ENCODE assay signal across 7 cellular contexts in genomic region chr1:154186177-154186576, GRCh38. TPM values are rescaled to one million over a fixed set of nuclear protein-coding genes. Genes with fewer than 3 reads are reported as not detected.
DNase-seq lines count a peak whose midpoint lies in the region; ATAC-seq and TF ChIP-seq lines count a peak whose summit lies in the region.

No MANE protein-coding gene starts in this region.

- H3K9me3 ChIP-seq in breast epithelium: no peaks in the 10 kb centered on the region

- H3K27me3 ChIP-seq in breast epithelium: no peaks in the 10 kb centered on the region

- H3K36me3 ChIP-seq in breast epithelium: no peaks in the 10 kb centered on the region

- H3K4me3 ChIP-seq in breast epithelium: no peak overlapping the region

- ATAC-seq in HG02938 (IDR thresholded peaks at IDR 0.05; ENCODE audit: unreplicated experiment): no peak

- no peak overlapping the region for H3K27ac ChIP-seq in breast epithelium

- no peak for TF ChIP-seq POLR2A in breast epithelium (IDR thresholded peaks at IDR 0.05)

- peaks cover 0 to 6% of the 10 kb centered on the region in 2 donors for H3K4me1 ChIP-seq in breast epithelium

- peak; percentile 68 for TF ChIP-seq CTCF in GM12874 (IDR thresholded peaks at IDR 0.05; ENCODE audit: insufficient read depth, low read depth, low read length)
- TF ChIP-seq CTCF in breast epithelium (IDR thresholded peaks at IDR 0.05): peak in 1 of 3 donors; percentile 35

- DNase-seq in NCI-H1694 treated with DMSO at 0.1 percent for 48 hours (lab: John Stamatoyannopoulos, UW) (peak; percentile 81), UCSD-AML1 (lab: John Stamatoyannopoulos, UW; ENCODE audit: unreplicated experiment) (peak; percentile 72), breast epithelium (ENCODE audit: low spot score in 2 of 2) (peak; percentile 27 to 62), lung microvascular endothelial cell (ENCODE audit: low read depth in 2 of 2) (peak; percentile 80 to 84), superior temporal gyrus (ENCODE audit: extremely low spot score) (peak; percentile 10)

- intact Hi-C loops in breast epithelium (cut with DNase I; ENCODE audit: low total_unique reads): loop anchor here (10.0 kb wide), 1 partner anchor 1719 kb away; no protein-coding TSS in a partner anchor

RNA-seq across cellular contexts. Expression of gene TPM3, which starts 5.7 kb away (rescaled TPM):
- total RNA-seq in breast epithelium (100 to 1,000 TPM; 236 to 302 (median 245) TPM), lung microvascular endothelial cell (297 and 300 TPM in 2 replicates)

RNA-seq across cellular contexts. Expression of gene CFAP141, which starts 20.0 kb away (rescaled TPM):
- total RNA-seq in breast epithelium (not detected), lung microvascular endothelial cell (not detected in 2 replicates)

RNA-seq across cellular contexts. Expression of gene NUP210L, which starts 31.3 kb away (rescaled TPM):
- total RNA-seq in breast epithelium (under 1 TPM in 1 of 3 donors, not detected in 2; under 0.01 TPM), lung microvascular endothelial cell (under 0.01 and 0.20 TPM in 2 replicates)

RNA-seq across cellular contexts. Expression of gene UBAP2L, which starts 34.6 kb away (rescaled TPM):
- total RNA-seq in breast epithelium: 10 to 100 TPM; 64.8 to 79.3 (median 70.1) TPM
- total RNA-seq in lung microvascular endothelial cell: 30.1 and 34.3 TPM in 2 replicates

Comparison
In these comparisons a context has a peak if more than half of its experiments do, and no peak if none do; other contexts are left out.
1. DNase-seq: peak in every context shown above with its lines; median percentile 82 in lung microvascular endothelial cell; 81 in NCI-H1694 treated with DMSO at 0.1 percent for 48 hours; 72 in UCSD-AML1; 44 in breast epithelium; 10 in superior temporal gyrus.